29 cellular contexts compared by ENCODE assay signal in genomic region chr4:153901220-153901619, GRCh38.
"Had no signal": no experiment of that assay in that cellular context is flagged by ENCODE, and none has a peak within 500 bp of the region (broad histone marks: within the 10 kb centered on the region; RNA-seq: fewer than 3 reads in every experiment).

No MANE protein-coding gene starts in this region.

- H3K9me3 Mint-ChIP-seq: activated CD4-positive, alpha-beta memory T cell treated with anti-CD3 and anti-CD28 coated beads, Interleukin-2, amount 10 ng/mL, durations not matched to agents 7 days and 5 days; activated CD4-positive, alpha-beta T cell treated with anti-CD3 and anti-CD28 coated beads, Interleukin-2, amount 10 ng/mL, durations not matched to agents 7 days and 5 days; activated T-cell treated with anti-CD3 and anti-CD28 coated beads, Interleukin-2, amount 50 U/mL, for 4 hours; activated T-helper 17 cell treated with anti-CD3 and anti-CD28 coated beads, Interleukin-2, amount 50 U/mL, for 72 hours; central memory CD8-positive, alpha-beta T cell; nephron; T-helper 1 cell treated with Interleukin-12 subunit alpha and Interleukin-12 subunit beta and Interleukin-4 antibody, amounts not matched to agents 30 μg/mL and 1 μg/mL, for 36 hours had no signal

- H3K36me3 ChIP-seq: breast epithelium, esophagus squamous epithelium, left lung, lower lobe of right lung, ovary, prostate gland, transverse colon had no signal

- H3K9me3 ChIP-seq: breast epithelium, esophagus squamous epithelium, left lung, lower lobe of right lung, ovary, prostate gland, testis, transverse colon had no signal

- H3K27ac ChIP-seq: breast epithelium, epithelial cell of prostate, esophagus squamous epithelium, left lung, lower lobe of right lung, ovary, prostate gland, skin epidermis, testis, transverse colon had no signal

- H3K27me3 ChIP-seq: breast epithelium, esophagus squamous epithelium, left lung, ovary, testis, transverse colon had no signal

- H3K4me1 Mint-ChIP-seq: activated CD4-positive, alpha-beta memory T cell treated with anti-CD3 and anti-CD28 coated beads, Interleukin-2, amount 10 ng/mL, durations not matched to agents 7 days and 5 days; activated CD4-positive, alpha-beta T cell treated with anti-CD3 and anti-CD28 coated beads, Interleukin-2, amount 10 ng/mL, durations not matched to agents 7 days and 5 days; activated T-helper 17 cell treated with anti-CD3 and anti-CD28 coated beads, Interleukin-2, amount 50 U/mL, for 72 hours; central memory CD8-positive, alpha-beta T cell had no signal

- DNase-seq: activated CD4-positive, alpha-beta memory T cell treated with anti-CD3 and anti-CD28 coated beads, Interleukin-2, amount 10 ng/mL, durations not matched to agents 7 days and 5 days; activated CD4-positive, alpha-beta T cell treated with anti-CD3 and anti-CD28 coated beads, Interleukin-2, amount 10 ng/mL, durations not matched to agents 7 days and 5 days; activated CD4-positive, CD25-positive, alpha-beta regulatory T cell treated with anti-CD3 and anti-CD28 coated beads, Interleukin-2, amount 50 U/mL, for 72 hours; activated CD8-positive, alpha-beta memory T cell treated with anti-CD3 and anti-CD28 coated beads, Interleukin-2, amount 50 U/mL, for 48 hours; activated naive CD4-positive, alpha-beta T cell; activated T-cell treated with anti-CD3 and anti-CD28 coated beads, Interleukin-2, amount 50 U/mL, for 4 hours; dermis blood vessel endothelial cell; effector CD8-positive, alpha-beta T cell; esophagus squamous epithelium; glutamatergic neuron; left lung; lower lobe of right lung; ovary; stimulated activated CD4-positive, alpha-beta T cell treated with anti-CD3 and anti-CD28 coated beads, Interleukin-12 subunit alpha, Interleukin-12 subunit beta, amount 100 ng/mL, for 4 hours; stimulated activated CD4-positive, alpha-beta T cell treated with anti-CD3 and anti-CD28 coated beads, Interleukin-4, amount 100 ng/mL, for 1 hour; stimulated activated naive CD8-positive, alpha-beta T cell treated with anti-CD3 and anti-CD28 coated beads, Interleukin-15, Interleukin-2, amounts not matched to agents 100 U/mL and 50 U/mL, for 24 hours; T-helper 9 cell; testis; transverse colon had no signal

- H3K4me1 ChIP-seq: breast epithelium, left lung, lower lobe of right lung, prostate gland, testis, transverse colon had no signal

- H3K4me3 ChIP-seq: breast epithelium, esophagus squamous epithelium, left lung, lower lobe of right lung, ovary, prostate gland, skin epidermis, testis, transverse colon had no signal

- ATAC-seq: activated naive CD4-positive, alpha-beta T cell treated with anti-CD3 and anti-CD28 coated beads, Interleukin-2, amount 50 U/mL, for 72 hours; activated T-cell treated with anti-CD3 and anti-CD28 coated beads, Interleukin-2, amount 50 U/mL, for 4 hours; activated T-helper 17 cell treated with anti-CD3 and anti-CD28 coated beads, Interleukin-2, amount 50 U/mL, for 72 hours; left lung; lower lobe of right lung; sciatic nerve; stimulated activated naive CD8-positive, alpha-beta T cell treated with anti-CD3 and anti-CD28 coated beads, Interleukin-15, Interleukin-2, amounts not matched to agents 100 U/mL and 50 U/mL, for 24 hours had no signal

- H3K4me3 Mint-ChIP-seq: activated CD4-positive, alpha-beta memory T cell treated with anti-CD3 and anti-CD28 coated beads, Interleukin-2, amount 10 ng/mL, durations not matched to agents 7 days and 5 days; activated CD4-positive, alpha-beta T cell treated with anti-CD3 and anti-CD28 coated beads, Interleukin-2, amount 10 ng/mL, durations not matched to agents 7 days and 5 days; activated T-cell treated with anti-CD3 and anti-CD28 coated beads, Interleukin-2, amount 50 U/mL, for 4 hours; activated T-helper 17 cell treated with anti-CD3 and anti-CD28 coated beads, Interleukin-2, amount 50 U/mL, for 72 hours; central memory CD8-positive, alpha-beta T cell; nephron; T-helper 1 cell treated with Interleukin-12 subunit alpha and Interleukin-12 subunit beta and Interleukin-4 antibody, amounts not matched to agents 30 μg/mL and 1 μg/mL, for 36 hours had no signal

- H3K27ac Mint-ChIP-seq: activated CD4-positive, alpha-beta memory T cell treated with anti-CD3 and anti-CD28 coated beads, Interleukin-2, amount 10 ng/mL, durations not matched to agents 7 days and 5 days; activated CD4-positive, alpha-beta T cell treated with anti-CD3 and anti-CD28 coated beads, Interleukin-2, amount 10 ng/mL, durations not matched to agents 7 days and 5 days; activated naive CD4-positive, alpha-beta T cell treated with anti-CD3 and anti-CD28 coated beads, Interleukin-2, amount 50 U/mL, for 72 hours; activated T-helper 17 cell treated with anti-CD3 and anti-CD28 coated beads, Interleukin-2, amount 50 U/mL, for 72 hours; nephron; T-helper 1 cell treated with Interleukin-12 subunit alpha and Interleukin-12 subunit beta and Interleukin-4 antibody, amounts not matched to agents 30 μg/mL and 1 μg/mL, for 36 hours had no signal

- H3K36me3 Mint-ChIP-seq: activated naive CD4-positive, alpha-beta T cell treated with anti-CD3 and anti-CD28 coated beads, Interleukin-2, amount 50 U/mL, for 72 hours had no signal
